8 cellular contexts compared by ENCODE assay signal in the genomic region with DNA sequence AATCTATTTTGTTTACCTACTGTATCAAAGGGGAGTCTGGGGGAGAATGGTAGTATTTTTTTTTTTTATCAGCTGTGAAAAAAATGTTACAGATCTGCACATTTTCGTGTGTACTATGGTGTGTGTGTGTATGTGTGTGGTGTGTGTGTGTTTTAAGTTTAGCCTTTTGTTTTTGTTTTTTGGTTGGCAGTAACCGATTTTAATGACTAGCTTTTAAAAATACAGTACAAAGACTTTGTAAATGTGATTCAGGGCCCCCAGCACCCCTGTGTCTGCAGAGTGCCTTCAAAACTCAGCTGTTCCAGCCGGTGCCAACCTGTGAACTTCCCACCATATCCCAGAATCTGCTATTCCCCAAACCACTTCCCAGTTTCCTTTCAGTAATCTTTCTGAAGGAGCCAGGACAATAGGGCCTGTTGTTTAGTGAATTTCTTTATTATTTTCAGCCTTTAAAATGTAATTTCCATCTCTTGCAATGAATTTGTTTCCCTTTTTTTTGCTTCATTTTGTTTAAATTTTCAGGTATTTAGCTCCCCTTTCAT. TPM values are rescaled to one million over a fixed set of nuclear protein-coding genes. Genes with fewer than 3 reads are reported as not detected.
A peak's percentile ranks its signal among the peaks of the same experiment; 100 is the strongest.
DNase-seq lines count a peak whose midpoint lies in the region; ATAC-seq, FAIRE-seq and TF ChIP-seq lines count a peak whose summit lies in the region.

No MANE protein-coding gene starts in this region.

- no peak for DNase-seq in activated naive CD4-positive, alpha-beta T cell treated with Interleukin-2 at 50 U/mL for 16 hours
- no peak for DNase-seq in GM12878 (ENCODE audit: low read depth, low spot score)
- DNase-seq in medulla oblongata (ENCODE audit: extremely low spot score), result peak; percentile 21
- DNase-seq in upper lobe of right lung, result no peak
- DNase-seq in activated CD4-positive, alpha-beta T cell treated with anti-CD3 and anti-CD28 coated beads, Interleukin-2, amount 50 U/mL, for 4 hours, result no peak

- H3K36me3 Mint-ChIP-seq in activated naive CD4-positive, alpha-beta T cell treated with anti-CD3 and anti-CD28 coated beads, Interleukin-2, amount 50 U/mL, for 24 hours, result peaks cover 2% of the 10 kb centered on the region

- TF ChIP-seq EP300 in GM12878 (IDR thresholded peaks at IDR 0.05; ENCODE audit: borderline replicate concordance in 1 of 2, control insufficient read depth in 1 of 2, low read depth in 2 of 2, low read length in 2 of 2), result no peak

- peak overlapping the region; percentile 85 for H3K9ac ChIP-seq in GM12878 (ENCODE audit: control insufficient read depth, insufficient read depth, low read length)

- H3K27ac ChIP-seq in GM12878 (ENCODE audit: control insufficient read depth, insufficient read depth) (no peak overlapping the region), upper lobe of right lung (no peak overlapping the region)

- H3K4me3 ChIP-seq in GM12878 (peak overlapping the region; percentile 98), upper lobe of right lung (peak overlapping the region; percentile 88)

- H3K27me3 ChIP-seq in GM12878 (replicated peaks in 1 of 2; ENCODE audit: control insufficient read depth in 2 of 2, insufficient read depth in 2 of 2, low read length in 1 of 2) (no peaks in the 10 kb centered on the region), upper lobe of right lung (no peaks in the 10 kb centered on the region)

- SMC1A ChIA-PET in GM12878 (lab: Charles Lee; ENCODE audit: uncharacterized antibody, unreplicated experiment), result interaction anchor here (0.8 to 1.4 kb wide), 4 partner anchors 9 to 124 kb away, joined by 3 read pairs; no protein-coding TSS in a partner anchor

- ATAC-seq in GM12878 (no peak), upper lobe of right lung (no peak), HG02759 (IDR thresholded peaks at IDR 0.05; ENCODE audit: unreplicated experiment) (no peak), GM21737 (IDR thresholded peaks at IDR 0.05; ENCODE audit: unreplicated experiment) (no peak)

- H4K20me1 ChIP-seq in GM12878 (ENCODE audit: control insufficient read depth, insufficient read depth), result no peaks in the 10 kb centered on the region

- H3K36me3 ChIP-seq in GM12878 (ENCODE audit: control insufficient read depth in 2 of 2, insufficient read depth in 2 of 2, low read length in 1 of 2) (no peaks in the 10 kb centered on the region), upper lobe of right lung (no peaks in the 10 kb centered on the region)

- in situ Hi-C loops in GM12878 (cut with MboI), result no loop called here

- TSS peak; percentile 49 for BruUV-seq in GM12878 (replicated peaks; lab: Mats Ljungman, UMichigan)

- H3K9me3 ChIP-seq in GM12878 (replicated peaks; ENCODE audit: control insufficient read depth, insufficient read depth, low read length) (no peaks in the 10 kb centered on the region), upper lobe of right lung (no peaks in the 10 kb centered on the region)

- CTCF ChIA-PET in GM12878 (lab: Yijun Ruan, JAX), result interaction anchor here (2.0 to 2.4 kb wide), 3 partner anchors 11 to 807 kb away, joined by 7 to 13 read pairs (median 10); no protein-coding TSS in a partner anchor

- no peaks in the 10 kb centered on the region for H3K27me3 Mint-ChIP-seq in activated naive CD4-positive, alpha-beta T cell treated with anti-CD3 and anti-CD28 coated beads, Interleukin-2, amount 50 U/mL, for 24 hours

- peak overlapping the region; percentile 93 for H3K4me3 Mint-ChIP-seq in activated naive CD4-positive, alpha-beta T cell treated with anti-CD3 and anti-CD28 coated beads, Interleukin-2, amount 50 U/mL, for 24 hours

- TF ChIP-seq CTCF in GM12878 (IDR thresholded peaks at IDR 0.05 in 2 of 3, conservative IDR thresholded peaks at IDR 0.05 in 1 of 3; ENCODE audit: control insufficient read depth in 2 of 3, extremely low read depth in 1 of 3, insufficient read depth in 1 of 3, low read depth in 3 of 3, low read length in 3 of 3), result no peak
- TF ChIP-seq CTCF in upper lobe of right lung (IDR thresholded peaks at IDR 0.05), result no peak

- no peak overlapping the region for H2AFZ ChIP-seq in GM12878 (ENCODE audit: control insufficient read depth, low read depth, low read length)

- H3K4me2 ChIP-seq in GM12878 (ENCODE audit: control insufficient read depth, insufficient read depth), result peak overlapping the region; percentile 95

- RAD21 ChIA-PET in GM12878 (lab: Charles Lee; ENCODE audit: unreplicated experiment), result interaction anchor here (0.6 to 1.6 kb wide), 4 partner anchors 14 to 806 kb away, joined by 3 to 5 read pairs (median 3); no protein-coding TSS in a partner anchor

- 0% methylated on average over 3 of the region's 3 CpGs for WGBS in GM12878 (ENCODE audit: insufficient coverage, insufficient replicate concordance, low lambda C conversion rate, missing lambda C conversion rate)

- peaks cover 60% of the 10 kb centered on the region for H3K4me1 Mint-ChIP-seq in activated naive CD4-positive, alpha-beta T cell treated with anti-CD3 and anti-CD28 coated beads, Interleukin-2, amount 50 U/mL, for 24 hours

- peak overlapping the region; percentile 48 for H3K27ac Mint-ChIP-seq in activated naive CD4-positive, alpha-beta T cell treated with anti-CD3 and anti-CD28 coated beads, Interleukin-2, amount 50 U/mL, for 24 hours

- no peaks in the 10 kb centered on the region for H3K9me3 Mint-ChIP-seq in activated naive CD4-positive, alpha-beta T cell treated with anti-CD3 and anti-CD28 coated beads, Interleukin-2, amount 50 U/mL, for 24 hours

- no peak for FAIRE-seq in GM12878 (lab: Jason Lieb, UNC)

- TF ChIP-seq POLR2A in GM12878 (IDR thresholded peaks at IDR 0.05; ENCODE audit: low read depth, low read length), result no peak

- POLR2A ChIA-PET in GM12878 (lab: Charles Lee), result interaction anchor here (0.7 to 1.2 kb wide), 2 partner anchors 38 to 778 kb away, joined by 3 to 9 read pairs; no protein-coding TSS in a partner anchor

- intact Hi-C loops in GM12878 (cut with micrococcal nuclease; ENCODE audit: unreplicated experiment), result loop anchor here (5.0 to 10.0 kb wide), 4 partner anchors 128 to 1151 kb away; no protein-coding TSS in a partner anchor
- intact Hi-C loops in upper lobe of right lung (cut with DNase I), result no loop called here

- H3K79me2 ChIP-seq in GM12878 (ENCODE audit: control insufficient read depth, insufficient read depth, low read length), result peaks cover 50% of the 10 kb centered on the region

- H3K4me1 ChIP-seq in GM12878 (ENCODE audit: control insufficient read depth, insufficient read depth, low read length) (peaks cover 11% of the 10 kb centered on the region), upper lobe of right lung (peaks cover 16% of the 10 kb centered on the region)

- no peak for TF ChIP-seq RAD21 in GM12878 (IDR thresholded peaks at IDR 0.05; ENCODE audit: insufficient read depth, low read depth, low read length)

TF ChIP-seq in GM12878, 131 proteins besides CTCF, POLR2A, EP300 and RAD21:
- TF ChIP-seq, protein P1, sequence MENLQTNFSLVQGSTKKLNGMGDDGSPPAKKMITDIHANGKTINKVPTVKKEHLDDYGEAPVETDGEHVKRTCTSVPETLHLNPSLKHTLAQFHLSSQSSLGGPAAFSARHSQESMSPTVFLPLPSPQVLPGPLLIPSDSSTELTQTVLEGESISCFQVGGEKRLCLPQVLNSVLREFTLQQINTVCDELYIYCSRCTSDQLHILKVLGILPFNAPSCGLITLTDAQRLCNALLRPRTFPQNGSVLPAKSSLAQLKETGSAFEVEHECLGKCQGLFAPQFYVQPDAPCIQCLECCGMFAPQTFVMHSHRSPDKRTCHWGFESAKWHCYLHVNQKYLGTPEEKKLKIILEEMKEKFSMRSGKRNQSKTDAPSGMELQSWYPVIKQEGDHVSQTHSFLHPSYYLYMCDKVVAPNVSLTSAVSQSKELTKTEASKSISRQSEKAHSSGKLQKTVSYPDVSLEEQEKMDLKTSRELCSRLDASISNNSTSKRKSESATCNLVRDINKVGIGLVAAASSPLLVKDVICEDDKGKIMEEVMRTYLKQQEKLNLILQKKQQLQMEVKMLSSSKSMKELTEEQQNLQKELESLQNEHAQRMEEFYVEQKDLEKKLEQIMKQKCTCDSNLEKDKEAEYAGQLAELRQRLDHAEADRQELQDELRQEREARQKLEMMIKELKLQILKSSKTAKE (IDR thresholded peaks at IDR 0.05; ENCODE audit: low read depth, poor library complexity, severe bottlenecking), result no peak
- TF ChIP-seq ZZZ3 (IDR thresholded peaks at IDR 0.05; ENCODE audit: control insufficient read depth, insufficient read length, low read depth), result no peak
TF ChIP-seq in GM12878: peak in this region for 0.

RNA-seq across cellular contexts. Expression of a gene that starts 2.1 kb away (rescaled TPM):
- total RNA-seq in GM12878 (2013; cell fraction: nucleolus; rRNA removed), result 8.1 and 9.5 TPM in 2 replicates
- total RNA-seq in GM12878 (2014; rRNA removed) (13.8 and 14.5 TPM in 2 replicates), GM12878 (2014; rRNA removed; fragmentation: Illumina TruSeq; extraction: Trizol) (9.4 and 10.2 TPM in 2 replicates), GM12878 (2021) (15.1 and 16.0 TPM in 2 replicates), upper lobe of right lung (17.9 TPM)
- 3.8 TPM for polyA plus RNA-seq in GM12878 (2011; ENCODE audit: low read depth)
- polyA plus RNA-seq in GM12878 (2011; rRNA removed) (6.1 and 7.6 TPM in 2 replicates), GM12878 (2014; fragmentation: Illumina TruSeq; extraction: Trizol) (5.9 and 6.4 TPM in 2 replicates), GM12878 (2014; fragmentation: Nextera tagmentation; extraction: Ambion mirVana) (10 to 100 TPM in 1 of 2 experiments, 1 to 10 TPM in 1; 7.0 to 15.2 TPM), GM12878 (2014; rRNA removed) (7.5 and 7.7 TPM in 2 replicates), GM12878 (2016; fragmentation: Nextera tagmentation; extraction: Ambion mirVana) (10 to 100 TPM; 20.0 to 21.3 TPM)
- polyA plus RNA-seq in GM12878 (2011; cell fraction: cytosol; rRNA removed), result 6.7 and 6.8 TPM in 2 replicates
- 4.5 and 5.7 TPM in 2 replicates for polyA plus RNA-seq in GM12878 (2011; cell fraction: nucleus; rRNA removed)
- 6.7 TPM in 2 replicates for polyA plus RNA-seq in GM12878 (2012)
- polyA minus RNA-seq in GM12878 (2011; rRNA and poly(A)+ RNA removed), result 9.7 and 14.4 TPM in 2 replicates
- 8.1 and 9.9 TPM in 2 replicates for polyA minus RNA-seq in GM12878 (2011; cell fraction: cytosol; rRNA and poly(A)+ RNA removed)
- 7.6 and 10.8 TPM in 2 replicates for polyA minus RNA-seq in GM12878 (2011; cell fraction: nucleus; rRNA and poly(A)+ RNA removed)
